11 cellular contexts compared by ENCODE assay signal in genomic region chr2:112216158-112216557, GRCh38. TPM values are rescaled to one million over a fixed set of nuclear protein-coding genes. Genes with fewer than 3 reads are reported as not detected.
A peak's percentile ranks its signal among the peaks of the same experiment; 100 is the strongest.
DNase-seq lines count a peak whose midpoint lies in the region; ATAC-seq and TF ChIP-seq lines count a peak whose summit lies in the region.
"Had no signal": no experiment of that assay in that cellular context is flagged by ENCODE, and none has a peak within 500 bp of the region (broad histone marks: within the 10 kb centered on the region; RNA-seq: fewer than 3 reads in every experiment).

No MANE protein-coding gene starts in this region.

- H3K27ac ChIP-seq in A673 (ENCODE audit: low read depth, low read length, poor library complexity, severe bottlenecking) (no peak overlapping the region), vagina (no peak overlapping the region)
- H3K27ac ChIP-seq: suprapubic skin had no signal

- ATAC-seq in GM19467 (IDR thresholded peaks at IDR 0.05; ENCODE audit: unreplicated experiment) (no peak), HG03108 (IDR thresholded peaks at IDR 0.05; ENCODE audit: unreplicated experiment) (no peak)

- CTCF ChIA-PET in A673 (lab: Charles Lee), result interaction anchor here (0.6 kb wide), 1 partner anchor 56 kb away, joined by 4 read pairs; no protein-coding TSS in a partner anchor

- TF ChIP-seq CTCF in A673 (conservative IDR thresholded peaks at IDR 0.05; ENCODE audit: low read depth, low read length) (peak; percentile 56), fibroblast of pulmonary artery (IDR thresholded peaks at IDR 0.05; ENCODE audit: low read length, missing control alignments) (peak; percentile 54), vagina (IDR thresholded peaks at IDR 0.05) (no peak)

- BruUV-seq in A673 (replicated peaks; lab: Mats Ljungman, UMichigan), result TSS peak; percentile 37

- H3K4me1 ChIP-seq in A673 (ENCODE audit: insufficient read depth, low read length, poor library complexity, severe bottlenecking) (no peaks in the 10 kb centered on the region), vagina (no peaks in the 10 kb centered on the region)
- H3K4me1 ChIP-seq: suprapubic skin had no signal

- H3K27me3 ChIP-seq in A673 (replicated peaks; ENCODE audit: insufficient read depth, low read depth, low read length, poor library complexity) (no peaks in the 10 kb centered on the region), H7 (ENCODE audit: control insufficient read depth, insufficient read depth, low read length) (no peaks in the 10 kb centered on the region), vagina (no peaks in the 10 kb centered on the region)
- H3K27me3 ChIP-seq: suprapubic skin had no signal

- TF ChIP-seq POLR2A in vagina (IDR thresholded peaks at IDR 0.05), result no peak

- peaks cover 13% of the 10 kb centered on the region for H3K36me3 ChIP-seq in A673 (ENCODE audit: insufficient read depth, low read length, poor library complexity, severe bottlenecking)
- no peaks in the 10 kb centered on the region; the same call in 1 of the 2 replicates for H3K36me3 ChIP-seq in H7 (replicated peaks; ENCODE audit: control insufficient read depth, insufficient read depth, low read length)
- peaks cover 0 to 16% of the 10 kb centered on the region in 2 donors for H3K36me3 ChIP-seq in vagina

- POLR2A ChIA-PET in A673 (lab: Charles Lee; ENCODE audit: low non-redundant PET), result no interaction called here

- H3K4me3 ChIP-seq in A673 (ENCODE audit: low read depth, low read length, poor library complexity, severe bottlenecking) (no peak overlapping the region), H7 (ENCODE audit: insufficient read depth, low read depth, low read length) (no peak overlapping the region), fibroblast of pulmonary artery (replicated peaks; ENCODE audit: low read depth, low read length) (no peak overlapping the region), vagina (no peak overlapping the region)
- H3K4me3 ChIP-seq: suprapubic skin had no signal

- DNase-seq in A673 (ENCODE audit: low spot score) (peak; percentile 53), H7 (peak; percentile 24), SK-N-DZ (ENCODE audit: low spot score) (peak; percentile 6), fibroblast of pulmonary artery (ENCODE audit: low read depth) (peak; percentile 55), NOMO-1 treated with dmso at 0.1 percent for 144 hours (lab: John Stamatoyannopoulos, UW; ENCODE audit: unreplicated experiment) (no peak), vagina (ENCODE audit: extremely low spot score in 2 of 2) (no peak)
- DNase-seq: nucleus accumbens; stimulated activated CD4-positive, alpha-beta T cell treated with anti-CD3 and anti-CD28 coated beads, Interleukin-2, amount 100 ng/mL, for 24 hours had no signal

- peaks cover 12% of the 10 kb centered on the region for H3K9me3 ChIP-seq in A673 (ENCODE audit: low read depth, low read length, poor library complexity, severe bottlenecking)
- no peaks in the 10 kb centered on the region for H3K9me3 ChIP-seq in vagina
- H3K9me3 ChIP-seq: suprapubic skin had no signal

- intact Hi-C loops in A673 (cut with micrococcal nuclease; ENCODE audit: unreplicated experiment), result no loop called here
- intact Hi-C loops in vagina (cut with DNase I), result no loop called here

RNA-seq across cellular contexts. Expression of gene ZC3H8, which starts 38.7 kb away (rescaled TPM):
- 19.7 and 23.2 TPM in 2 replicates for total RNA-seq in A673 (2021)
- total RNA-seq in H7 (2014; rRNA removed; shearing (Covaris generic)), result 2.1 and 5.9 TPM in 2 replicates
- 13.8 and 14.7 TPM in 2 replicates for polyA plus RNA-seq in SK-N-DZ (2014; cell fraction: cytosol; rRNA removed)
- polyA plus RNA-seq in SK-N-DZ (2014; cell fraction: nucleus; rRNA removed), result 19.4 and 68.7 TPM in 2 replicates
- total RNA-seq in vagina, result 15.7 TPM

RNA-seq across cellular contexts. Expression of gene ZC3H6, which starts 59.2 kb away (rescaled TPM):
- total RNA-seq in A673 (2021), result 7.6 and 14.0 TPM in 2 replicates
- total RNA-seq in H7 (2014; rRNA removed; shearing (Covaris generic)), result 5.3 and 16.0 TPM in 2 replicates
- 3.3 and 3.5 TPM in 2 replicates for polyA plus RNA-seq in SK-N-DZ (2014; cell fraction: cytosol; rRNA removed)
- 2.5 and 3.5 TPM in 2 replicates for polyA plus RNA-seq in SK-N-DZ (2014; cell fraction: nucleus; rRNA removed)
- total RNA-seq in vagina, result 12.0 TPM

Comparison
In these comparisons a context has a peak if more than half of its experiments do, and no peak if none do; other contexts are left out.
1. DNase-seq: peak in A673 (single experiment), H7 (single experiment), SK-N-DZ (single experiment) and fibroblast of pulmonary artery (single experiment); none in NOMO-1 treated with dmso at 0.1 percent for 144 hours (single experiment) and vagina (0 of 2).
2. CTCF ChIP-seq: peak in A673 (single experiment) and fibroblast of pulmonary artery (single experiment); none in vagina (0 of 3).